19 cellular contexts compared by ENCODE assay signal in genomic region chr13:111398196-111398595, GRCh38.
"Had no signal": no experiment of that assay in that cellular context is flagged by ENCODE, and none has a peak within 500 bp of the region (broad histone marks: within the 10 kb centered on the region; RNA-seq: fewer than 3 reads in every experiment).

No MANE protein-coding gene starts in this region.

- H3K27ac ChIP-seq: gastrocnemius medialis, neutrophil, thoracic aorta, transverse colon had no signal

- H3K4me3 ChIP-seq: gastrocnemius medialis, thoracic aorta, transverse colon had no signal

- H3K27me3 Mint-ChIP-seq: stimulated activated naive CD8-positive, alpha-beta T cell treated with anti-CD3 and anti-CD28 coated beads, Interleukin-15, amount 100 ng/mL, for 72 hours had no signal

- DNase-seq: cerebellar nuclear complex; dermis blood vessel endothelial cell; effector CD4-positive, alpha-beta T cell; gastrocnemius medialis; immature natural killer cell; kidney; left colon; mesendoderm; stimulated activated CD4-positive, alpha-beta T cell treated with anti-CD3 and anti-CD28 coated beads, Interleukin-2, amount 100 ng/mL, for 24 hours; stimulated activated CD4-positive, alpha-beta T cell treated with anti-CD3 and anti-CD28 coated beads, Interleukin-4, amount 100 ng/mL, for 4 hours; stimulated activated naive B cell treated with anti-CD40 and anti-IgM and Interleukin-4, amounts not matched to agents 10 μg/mL and 1 μg/mL and 100 μg/mL, for 72 hours; stimulated activated naive CD8-positive, alpha-beta T cell treated with anti-CD3 and anti-CD28 coated beads, Interleukin-15, amount 100 ng/mL, for 72 hours; substantia nigra; transverse colon had no signal

- ATAC-seq: esophagus mucosa; gastrocnemius medialis; left colon; naive thymus-derived CD4-positive, alpha-beta T cell; sciatic nerve; stimulated activated naive B cell treated with anti-CD40 and anti-IgM and Interleukin-4, amounts not matched to agents 10 μg/mL and 1 μg/mL and 100 μg/mL, for 72 hours; stimulated activated naive CD8-positive, alpha-beta T cell treated with anti-CD3 and anti-CD28 coated beads, Interleukin-15, amount 100 ng/mL, for 72 hours had no signal

- H3K36me3 Mint-ChIP-seq: immature natural killer cell; stimulated activated naive B cell treated with anti-CD40 and anti-IgM and Interleukin-4, amounts not matched to agents 10 μg/mL and 1 μg/mL and 100 μg/mL, for 72 hours had no signal

- H3K27ac Mint-ChIP-seq: immature natural killer cell; stimulated activated naive B cell treated with anti-CD40 and anti-IgM and Interleukin-4, amounts not matched to agents 10 μg/mL and 1 μg/mL and 100 μg/mL, for 72 hours had no signal

- H3K4me3 Mint-ChIP-seq: immature natural killer cell; naive thymus-derived CD4-positive, alpha-beta T cell; stimulated activated naive B cell treated with anti-CD40 and anti-IgM and Interleukin-4, amounts not matched to agents 10 μg/mL and 1 μg/mL and 100 μg/mL, for 72 hours; stimulated activated naive CD8-positive, alpha-beta T cell treated with anti-CD3 and anti-CD28 coated beads, Interleukin-15, amount 100 ng/mL, for 72 hours had no signal

- H3K4me1 ChIP-seq: gastrocnemius medialis, transverse colon had no signal

- H3K27me3 ChIP-seq: gastrocnemius medialis, neutrophil, transverse colon had no signal

- H3K9me3 ChIP-seq: gastrocnemius medialis, neutrophil, thoracic aorta, transverse colon had no signal

- H3K4me1 Mint-ChIP-seq: immature natural killer cell; stimulated activated naive B cell treated with anti-CD40 and anti-IgM and Interleukin-4, amounts not matched to agents 10 μg/mL and 1 μg/mL and 100 μg/mL, for 72 hours had no signal

- H3K36me3 ChIP-seq: gastrocnemius medialis, neutrophil, thoracic aorta, transverse colon had no signal

- H3K9me3 Mint-ChIP-seq: immature natural killer cell had no signal
